In the genomic region with DNA sequence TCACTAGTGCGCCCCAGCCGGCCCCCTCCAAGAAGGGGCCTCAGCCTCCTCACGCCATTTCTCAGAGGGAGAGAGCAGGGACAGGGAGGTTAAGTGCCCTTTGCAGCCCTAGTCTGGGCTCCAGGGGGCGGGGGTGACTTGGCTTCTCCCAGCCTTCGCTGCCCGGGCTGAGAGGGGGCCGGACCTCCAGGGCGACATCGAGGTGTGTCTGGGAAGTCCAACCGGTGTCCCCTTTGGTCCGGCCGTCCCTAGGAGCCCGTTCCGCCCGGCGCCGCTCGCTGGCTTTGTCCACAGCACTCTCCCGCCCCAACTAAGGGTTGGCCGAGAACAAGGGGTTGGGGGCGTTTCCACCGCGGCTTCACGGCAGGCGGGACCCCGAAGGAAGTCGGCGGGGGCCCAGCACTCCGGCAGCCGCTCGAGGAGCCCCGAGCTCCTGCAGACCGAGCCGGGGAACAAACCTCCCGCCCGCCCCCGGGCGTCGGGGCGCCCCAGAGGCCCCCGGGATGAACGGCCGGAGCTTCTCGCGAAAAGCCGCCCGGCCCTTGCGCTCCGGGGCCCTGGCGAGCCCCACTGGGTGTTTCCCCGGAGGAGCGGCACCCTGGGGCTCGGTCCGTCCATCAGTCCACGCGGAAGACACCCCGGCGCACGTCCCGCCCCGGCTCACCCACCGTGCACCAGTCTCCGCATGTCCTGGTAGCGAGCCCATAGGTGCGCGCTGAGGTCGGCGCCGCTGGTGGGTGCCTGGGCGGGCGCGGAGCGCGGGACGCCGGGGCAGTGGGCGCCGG, we compare ENCODE assay signal across 8 cellular contexts. TPM values are rescaled to one million over a fixed set of nuclear protein-coding genes. Genes with fewer than 3 reads are reported as not detected.
DNase-seq lines count a peak whose midpoint lies in the region; ATAC-seq and TF ChIP-seq lines count a peak whose summit lies in the region.

No MANE protein-coding gene starts in this region.

- intact Hi-C loops in HCT116 (cut with micrococcal nuclease): no loop called here
- intact Hi-C loops in activated CD4-positive, alpha-beta T cell treated with anti-CD3 and anti-CD28 coated beads, Interleukin-2, amount 10 ng/mL, durations not matched to agents 24 days and 14 days (cut with micrococcal nuclease): loop anchor here (10.0 kb wide), 2 partner anchors 338 to 362 kb away; a partner anchor contains a TSS
- intact Hi-C loops in esophagus muscularis mucosa (cut with DNase I): loop anchor here (5.0 kb wide), 2 partner anchors 46 to 61 kb away; no protein-coding TSS in a partner anchor

- H3K9me3 Mint-ChIP-seq in activated CD4-positive, alpha-beta T cell treated with anti-CD3 and anti-CD28 coated beads, Interleukin-2, amount 10 ng/mL, durations not matched to agents 24 days and 14 days: no peaks in the 10 kb centered on the region
- no peaks in the 10 kb centered on the region for H3K9me3 Mint-ChIP-seq in natural killer cell treated with Interleukin-12 subunit alpha and Interleukin-12 subunit beta and Interleukin-15 and Interleukin-18, amount 100 ng/mL, for 72 hours

- peak overlapping the region; percentile 63 for H3K27ac Mint-ChIP-seq in activated CD4-positive, alpha-beta T cell treated with anti-CD3 and anti-CD28 coated beads, Interleukin-2, amount 10 ng/mL, durations not matched to agents 24 days and 14 days
- H3K27ac Mint-ChIP-seq in natural killer cell treated with Interleukin-12 subunit alpha and Interleukin-12 subunit beta and Interleukin-15 and Interleukin-18, amount 100 ng/mL, for 72 hours: peak overlapping the region; percentile 66 to 67

- peak overlapping the region; percentile 91 for H3K27ac ChIP-seq in HCT116 (ENCODE audit: low read depth, low read length)
- peak overlapping the region; percentile 71 to 80 (median 76) for H3K27ac ChIP-seq in esophagus muscularis mucosa (replicated peaks in 1 of 4)

- RAD21 ChIA-PET in HCT116 (lab: Charles Lee; ENCODE audit: low non-redundant PET in 1 of 2, low total read pairs in 2 of 2, uncharacterized antibody in 2 of 2, unreplicated experiment in 2 of 2): no interaction called here

- H3K36me3 ChIP-seq in BJ (ENCODE audit: control insufficient read depth, insufficient read depth, low read length): peaks cover 12% of the 10 kb centered on the region
- peaks cover 0 to 3% of the 10 kb centered on the region in 2 experiments; a peak in 3 of 4 replicates for H3K36me3 ChIP-seq in HCT116 (ENCODE audit: control insufficient read depth in 1 of 2, insufficient read depth in 2 of 2, low read length in 2 of 2)
- peaks cover 2 to 11% (median 10%) of the 10 kb centered on the region in 4 donors for H3K36me3 ChIP-seq in esophagus muscularis mucosa

- no peaks in the 10 kb centered on the region for H3K9me3 ChIP-seq in HCT116 (ENCODE audit: control insufficient read depth in 1 of 2, insufficient read depth in 1 of 2, low read depth in 1 of 2, low read length in 2 of 2)
- no peaks in the 10 kb centered on the region for H3K9me3 ChIP-seq in esophagus muscularis mucosa

- H3K27me3 Mint-ChIP-seq in activated CD4-positive, alpha-beta T cell treated with anti-CD3 and anti-CD28 coated beads, Interleukin-2, amount 10 ng/mL, durations not matched to agents 24 days and 14 days: no peaks in the 10 kb centered on the region
- peaks cover 0 to 2% of the 10 kb centered on the region in 2 donors for H3K27me3 Mint-ChIP-seq in natural killer cell treated with Interleukin-12 subunit alpha and Interleukin-12 subunit beta and Interleukin-15 and Interleukin-18, amount 100 ng/mL, for 72 hours

- CTCF ChIA-PET in BJ (lab: Yijun Ruan, JAX) (interaction anchor here (0.7 kb wide), 1 partner anchor 96 kb away, joined by 3 read pairs; no protein-coding TSS in a partner anchor), HCT116 (lab: Charles Lee) (no interaction called here)

- no peak for TF ChIP-seq CTCF in BJ (IDR thresholded peaks at IDR 0.05; ENCODE audit: insufficient read depth, low read depth, low read length)
- TF ChIP-seq CTCF in HCT116 (IDR thresholded peaks at IDR 0.05 in 2 of 3, conservative IDR thresholded peaks at IDR 0.05 in 1 of 3; ENCODE audit: borderline replicate concordance in 1 of 3, insufficient read depth in 1 of 3, low read depth in 2 of 3, low read length in 2 of 3): no peak
- no peak for TF ChIP-seq CTCF in esophagus muscularis mucosa (IDR thresholded peaks at IDR 0.05)

- peaks cover 45% of the 10 kb centered on the region for H3K79me2 ChIP-seq in HCT116 (ENCODE audit: insufficient read depth, low read length)

- 31% methylated on average over 3 of the region's 78 CpGs for WGBS in esophagus muscularis mucosa

- H3K4me3 ChIP-seq in BJ (ENCODE audit: low read depth, low read length) (peak overlapping the region; percentile 78), HCT116 (replicated peaks in 1 of 2; ENCODE audit: low read depth in 1 of 2, low read length in 2 of 2) (peak overlapping the region; percentile 72 to 79), esophagus muscularis mucosa (peak overlapping the region; percentile 69 to 88 (median 76))

- DNase-seq in BJ (ENCODE audit: low read depth) (no peak), HCT116 (ENCODE audit: low read depth, low spot score) (no peak), esophagus muscularis mucosa (ENCODE audit: extremely low spot score) (no peak), NCI-H345 (lab: John Stamatoyannopoulos, UW) (no peak), HPDE6-E6E7 (ENCODE audit: extremely low spot score) (no peak)
- DNase-seq in activated CD4-positive, alpha-beta T cell treated with anti-CD3 and anti-CD28 coated beads, Interleukin-2, amount 10 ng/mL, durations not matched to agents 24 days and 14 days: peak; percentile 81
- no peak for DNase-seq in natural killer cell treated with Interleukin-12 subunit alpha and Interleukin-12 subunit beta and Interleukin-15 and Interleukin-18, amount 100 ng/mL, for 72 hours (ENCODE audit: low spot score)
- DNase-seq in effector CD4-positive, alpha-beta T cell: no peak

- H3K4me2 ChIP-seq in HCT116 (ENCODE audit: low read length): peak overlapping the region; percentile 92

- H3K4me1 Mint-ChIP-seq in activated CD4-positive, alpha-beta T cell treated with anti-CD3 and anti-CD28 coated beads, Interleukin-2, amount 10 ng/mL, durations not matched to agents 24 days and 14 days: peaks cover 18% of the 10 kb centered on the region
- peaks cover 18 to 36% of the 10 kb centered on the region in 2 donors for H3K4me1 Mint-ChIP-seq in natural killer cell treated with Interleukin-12 subunit alpha and Interleukin-12 subunit beta and Interleukin-15 and Interleukin-18, amount 100 ng/mL, for 72 hours (ENCODE audit: low read depth in 2 of 2)

- ATAC-seq in HCT116: peak; percentile 15
- peak in 1 of 2 donors; percentile 2 for ATAC-seq in natural killer cell treated with Interleukin-12 subunit alpha and Interleukin-12 subunit beta and Interleukin-15 and Interleukin-18, amount 100 ng/mL, for 72 hours

- peaks cover 11% of the 10 kb centered on the region for H3K36me3 Mint-ChIP-seq in activated CD4-positive, alpha-beta T cell treated with anti-CD3 and anti-CD28 coated beads, Interleukin-2, amount 10 ng/mL, durations not matched to agents 24 days and 14 days (ENCODE audit: low read depth)
- peaks cover 6% of the 10 kb centered on the region for H3K36me3 Mint-ChIP-seq in natural killer cell treated with Interleukin-12 subunit alpha and Interleukin-12 subunit beta and Interleukin-15 and Interleukin-18, amount 100 ng/mL, for 72 hours

- peak overlapping the region; percentile 91 for H3K9ac ChIP-seq in HCT116 (ENCODE audit: low read length)

- no peaks in the 10 kb centered on the region for H3K9me2 ChIP-seq in HCT116 (ENCODE audit: insufficient read depth)

- peak overlapping the region; percentile 81 for H3K4me3 Mint-ChIP-seq in activated CD4-positive, alpha-beta T cell treated with anti-CD3 and anti-CD28 coated beads, Interleukin-2, amount 10 ng/mL, durations not matched to agents 24 days and 14 days
- H3K4me3 Mint-ChIP-seq in natural killer cell treated with Interleukin-12 subunit alpha and Interleukin-12 subunit beta and Interleukin-15 and Interleukin-18, amount 100 ng/mL, for 72 hours: peak overlapping the region; percentile 89

- no peaks in the 10 kb centered on the region for H4K20me1 ChIP-seq in HCT116 (ENCODE audit: insufficient read depth)

- POLR2A ChIA-PET in BJ (lab: Charles Lee) (no interaction called here), HCT116 (lab: Charles Lee) (interaction anchor here (0.5 kb wide), 1 partner anchor 25 kb away, joined by 3 read pairs; no protein-coding TSS in a partner anchor)

- H3K4me1 ChIP-seq in HCT116 (ENCODE audit: control insufficient read depth in 1 of 2, insufficient read depth in 2 of 2, low read length in 2 of 2) (peaks cover 14 to 42% of the 10 kb centered on the region in 2 experiments; a peak in 3 of 4 replicates), esophagus muscularis mucosa (peaks cover 74 to 90% (median 85%) of the 10 kb centered on the region in 4 donors)

- H2AFZ ChIP-seq in HCT116 (ENCODE audit: low read depth, low read length, poor library complexity, severe bottlenecking): no peak overlapping the region

- H3K27me3 ChIP-seq in BJ (ENCODE audit: control insufficient read depth, insufficient read depth, low read length): no peaks in the 10 kb centered on the region
- no peaks in the 10 kb centered on the region for H3K27me3 ChIP-seq in HCT116 (ENCODE audit: insufficient read depth, low read length)
- no peaks in the 10 kb centered on the region for H3K27me3 ChIP-seq in esophagus muscularis mucosa

- no peak for TF ChIP-seq EP300 in esophagus muscularis mucosa (IDR thresholded peaks at IDR 0.05)

- TF ChIP-seq RAD21 in HCT116 (IDR thresholded peaks at IDR 0.05; ENCODE audit: low read depth): no peak

- TF ChIP-seq POLR2A in HCT116 (IDR thresholded peaks at IDR 0.05; ENCODE audit: borderline replicate concordance, extremely low read depth, insufficient read depth, insufficient read length) (no peak), esophagus muscularis mucosa (IDR thresholded peaks at IDR 0.05; ENCODE audit: low read depth) (no peak)

- no TSS peak for BruUV-seq in HCT116 (replicated peaks; lab: Mats Ljungman, UMichigan)

RNA-seq across cellular contexts. Expression of a gene that starts 0.6 kb away (rescaled TPM):
- polyA plus RNA-seq in BJ (2011; rRNA removed): 132 and 186 TPM in 2 replicates
- polyA minus RNA-seq in BJ (2011; rRNA and poly(A)+ RNA removed): 150 and 175 TPM in 2 replicates
- total RNA-seq in HCT116 (2021; ENCODE audit: unreplicated experiment) (125 TPM), esophagus muscularis mucosa (10 to 100 TPM; 58.0 to 87.4 (median 72.9) TPM)
- 111 and 112 TPM in 2 replicates for polyA plus RNA-seq in HCT116 (2012)
- total RNA-seq in activated CD4-positive, alpha-beta T cell treated with anti-CD3 and anti-CD28 coated beads, Interleukin-2, amount 10 ng/mL, durations not matched to agents 24 days and 14 days: 75.6 and 76.9 TPM in 2 replicates
- 100 to 1,000 TPM in 1 of 2 donors, 10 to 100 TPM in 1; 59.7 to 166 TPM for total RNA-seq in natural killer cell treated with Interleukin-12 subunit alpha and Interleukin-12 subunit beta and Interleukin-15 and Interleukin-18, amount 100 ng/mL, for 72 hours

RNA-seq across cellular contexts. Expression of a gene that starts 3.4 kb away (rescaled TPM):
- polyA plus RNA-seq in BJ (2011; rRNA removed): 11.9 and 12.3 TPM in 2 replicates
- 5.4 and 6.2 TPM in 2 replicates for polyA minus RNA-seq in BJ (2011; rRNA and poly(A)+ RNA removed)
- total RNA-seq in HCT116 (2021; ENCODE audit: unreplicated experiment) (14.1 TPM), esophagus muscularis mucosa (10 to 100 TPM in 1 of 4 donors, 1 to 10 TPM in 3; 1.3 to 60.6 (median 7.0) TPM)
- polyA plus RNA-seq in HCT116 (2012): 50.0 and 58.6 TPM in 2 replicates
- total RNA-seq in activated CD4-positive, alpha-beta T cell treated with anti-CD3 and anti-CD28 coated beads, Interleukin-2, amount 10 ng/mL, durations not matched to agents 24 days and 14 days: 13.8 TPM in 2 replicates
- total RNA-seq in natural killer cell treated with Interleukin-12 subunit alpha and Interleukin-12 subunit beta and Interleukin-15 and Interleukin-18, amount 100 ng/mL, for 72 hours: 10 to 100 TPM in 1 of 2 donors, 1 to 10 TPM in 1; 6.7 to 18.0 TPM

RNA-seq across cellular contexts. Expression of a gene that starts 37.9 kb away (rescaled TPM):
- 0.01 and 0.05 TPM in 2 replicates for polyA plus RNA-seq in BJ (2011; rRNA removed)
- 0.14 TPM in 1 of 2 replicates, not detected in the other for polyA minus RNA-seq in BJ (2011; rRNA and poly(A)+ RNA removed)
- 0.44 TPM for total RNA-seq in HCT116 (2021; ENCODE audit: unreplicated experiment)
- 0.12 TPM in 1 of 2 replicates, not detected in the other for polyA plus RNA-seq in HCT116 (2012)
- 0.07 TPM in 1 of 2 replicates, not detected in the other for total RNA-seq in activated CD4-positive, alpha-beta T cell treated with anti-CD3 and anti-CD28 coated beads, Interleukin-2, amount 10 ng/mL, durations not matched to agents 24 days and 14 days
- total RNA-seq in esophagus muscularis mucosa: 100 to 1,000 TPM; 101 to 127 (median 118) TPM
- total RNA-seq in natural killer cell treated with Interleukin-12 subunit alpha and Interleukin-12 subunit beta and Interleukin-15 and Interleukin-18, amount 100 ng/mL, for 72 hours: under 1 TPM; 0.57 to 0.92 TPM

Comparison
In these comparisons a context has a peak if more than half of its experiments do, and no peak if none do; other contexts are left out.
1. RNA of a gene that starts 37.9 kb away (total RNA-seq): 101 to 127 TPM in esophagus muscularis mucosa; 0.57 to 0.92 TPM in natural killer cell treated with Interleukin-12 subunit alpha and Interleukin-12 subunit beta and Interleukin-15 and Interleukin-18, amount 100 ng/mL, for 72 hours, 0.44 TPM in HCT116 (single experiment) and 0.07 TPM in activated CD4-positive, alpha-beta T cell treated with anti-CD3 and anti-CD28 coated beads, Interleukin-2, amount 10 ng/mL, durations not matched to agents 24 days and 14 days; every median in the first group is over 10 times any median in the second.
2. Peak in every context shown above with its lines, with median percentiles within 50 percentile points of each other: H3K4me3 ChIP-seq.